1 cellular context compared by ENCODE assay signal in genomic region chr12:7061138-7061537, GRCh38.
A peak's percentile ranks its signal among the peaks of the same experiment; 100 is the strongest.
TF ChIP-seq lines count a peak whose summit lies in the region.

No MANE protein-coding gene starts in this region.

TF ChIP-seq in HepG2, 621 proteins besides CTCF, POLR2A, EP300 and RAD21:
- TF ChIP-seq ZNF451 (CRISPR knock-in tag; IDR thresholded peaks at IDR 0.05): no peak
- no peak for TF ChIP-seq ZSCAN25 (CRISPR knock-in tag; IDR thresholded peaks at IDR 0.05)
- no peak for TF ChIP-seq ZNF678 (CRISPR knock-in tag; IDR thresholded peaks at IDR 0.05)
- 0 out of 2 replicates have a peak, but pooled peaks have one; percentile 12 for TF ChIP-seq DMAP1 (CRISPR knock-in tag; IDR thresholded peaks at IDR 0.05)
- TF ChIP-seq MLX (CRISPR knock-in tag; IDR thresholded peaks at IDR 0.05): no peak
- TF ChIP-seq, protein P1, sequence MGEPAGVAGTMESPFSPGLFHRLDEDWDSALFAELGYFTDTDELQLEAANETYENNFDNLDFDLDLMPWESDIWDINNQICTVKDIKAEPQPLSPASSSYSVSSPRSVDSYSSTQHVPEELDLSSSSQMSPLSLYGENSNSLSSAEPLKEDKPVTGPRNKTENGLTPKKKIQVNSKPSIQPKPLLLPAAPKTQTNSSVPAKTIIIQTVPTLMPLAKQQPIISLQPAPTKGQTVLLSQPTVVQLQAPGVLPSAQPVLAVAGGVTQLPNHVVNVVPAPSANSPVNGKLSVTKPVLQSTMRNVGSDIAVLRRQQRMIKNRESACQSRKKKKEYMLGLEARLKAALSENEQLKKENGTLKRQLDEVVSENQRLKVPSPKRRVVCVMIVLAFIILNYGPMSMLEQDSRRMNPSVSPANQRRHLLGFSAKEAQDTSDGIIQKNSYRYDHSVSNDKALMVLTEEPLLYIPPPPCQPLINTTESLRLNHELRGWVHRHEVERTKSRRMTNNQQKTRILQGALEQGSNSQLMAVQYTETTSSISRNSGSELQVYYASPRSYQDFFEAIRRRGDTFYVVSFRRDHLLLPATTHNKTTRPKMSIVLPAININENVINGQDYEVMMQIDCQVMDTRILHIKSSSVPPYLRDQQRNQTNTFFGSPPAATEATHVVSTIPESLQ (CRISPR knock-in tag; conservative IDR thresholded peaks at IDR 0.05): no peak
- peak; percentile 6; the same call in 1 of the 2 replicates for TF ChIP-seq SALL1 (CRISPR knock-in tag; IDR thresholded peaks at IDR 0.05)
- TF ChIP-seq, protein P2, sequence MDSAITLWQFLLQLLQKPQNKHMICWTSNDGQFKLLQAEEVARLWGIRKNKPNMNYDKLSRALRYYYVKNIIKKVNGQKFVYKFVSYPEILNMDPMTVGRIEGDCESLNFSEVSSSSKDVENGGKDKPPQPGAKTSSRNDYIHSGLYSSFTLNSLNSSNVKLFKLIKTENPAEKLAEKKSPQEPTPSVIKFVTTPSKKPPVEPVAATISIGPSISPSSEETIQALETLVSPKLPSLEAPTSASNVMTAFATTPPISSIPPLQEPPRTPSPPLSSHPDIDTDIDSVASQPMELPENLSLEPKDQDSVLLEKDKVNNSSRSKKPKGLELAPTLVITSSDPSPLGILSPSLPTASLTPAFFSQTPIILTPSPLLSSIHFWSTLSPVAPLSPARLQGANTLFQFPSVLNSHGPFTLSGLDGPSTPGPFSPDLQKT (CRISPR knock-in tag; IDR thresholded peaks at IDR 0.05; ENCODE audit: borderline replicate concordance): no peak
